Comparison of ENCODE assay signal across 16 cellular contexts in the genomic region with DNA sequence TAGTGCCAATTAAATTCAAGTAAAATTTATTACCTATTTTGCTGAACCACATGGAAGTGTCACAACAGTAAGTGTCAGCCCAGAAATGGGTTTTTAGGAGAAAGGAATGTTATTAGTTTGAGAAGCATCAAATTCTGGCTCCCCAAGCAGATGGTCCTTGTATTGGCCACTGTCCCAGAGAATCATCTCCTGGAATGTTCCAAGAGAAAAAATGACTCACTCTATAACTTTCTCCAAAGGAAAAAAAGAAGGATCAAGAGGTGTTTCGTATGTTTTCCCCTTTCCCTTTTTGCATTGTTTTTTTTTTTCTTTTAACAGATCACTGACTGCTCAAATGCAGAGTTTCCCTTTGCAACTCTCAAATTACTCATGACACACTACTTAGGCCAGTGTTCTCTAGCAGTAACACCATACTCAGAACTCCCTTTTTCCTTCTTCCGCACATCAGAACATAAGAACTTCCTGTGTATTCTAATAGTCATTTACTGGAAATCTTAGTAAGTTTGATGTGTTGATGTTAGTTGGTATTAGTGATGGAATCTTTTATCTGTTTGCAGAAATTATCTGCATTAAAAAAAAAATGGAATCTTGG.
A peak's percentile ranks its signal among the peaks of the same experiment; 100 is the strongest.
DNase-seq lines count a peak whose midpoint lies in the region; ATAC-seq, FAIRE-seq and TF ChIP-seq lines count a peak whose summit lies in the region.
"Had no signal": no experiment of that assay in that cellular context is flagged by ENCODE, and none has a peak within 500 bp of the region (broad histone marks: within the 10 kb centered on the region; RNA-seq: fewer than 3 reads in every experiment).

No MANE protein-coding gene starts in this region.

- FAIRE-seq in small intestine (lab: Jason Lieb, UNC), result no peak

- H2BK15ac ChIP-seq in IMR-90 (ENCODE audit: low read depth, low read length), result no peak overlapping the region

- H3K4me3 ChIP-seq in AG04450 (ENCODE audit: low read depth, low read length) (no peak overlapping the region), IMR-90 (ENCODE audit: insufficient read depth, low read depth, low read length) (no peak overlapping the region), left lung (no peak overlapping the region), small intestine (ENCODE audit: low read depth in 1 of 2, low read length in 2 of 2) (no peak overlapping the region)
- H3K4me3 ChIP-seq: upper lobe of left lung had no signal

- H2BK120ac ChIP-seq in IMR-90 (ENCODE audit: low read depth, low read length), result no peak overlapping the region

- H4K20me1 ChIP-seq in IMR-90 (ENCODE audit: insufficient read depth, low read length), result no peaks in the 10 kb centered on the region

- H3K9me1 ChIP-seq in IMR-90 (ENCODE audit: insufficient read depth, low read length), result no peaks in the 10 kb centered on the region

- H3K9me3 ChIP-seq in AG04450 (ENCODE audit: control insufficient read depth, insufficient read depth, low read length) (no peaks in the 10 kb centered on the region), IMR-90 (ENCODE audit: control insufficient read depth, insufficient read depth, low read length) (no peaks in the 10 kb centered on the region; the same call in 1 of the 2 replicates), left lung (no peaks in the 10 kb centered on the region), small intestine (ENCODE audit: control insufficient read depth, low read depth) (no peaks in the 10 kb centered on the region)
- H3K9me3 ChIP-seq: upper lobe of left lung had no signal

- in situ Hi-C loops in IMR-90 (cut with MboI; ENCODE audit: low sequenced_read_pairs), result no loop called here

- no peak overlapping the region for H4K5ac ChIP-seq in IMR-90 (ENCODE audit: low read depth, low read length)

- BruUV-seq in IMR-90 (replicated peaks; lab: Mats Ljungman, UMichigan), result no TSS peak

- H3K4me2 ChIP-seq in IMR-90 (ENCODE audit: low read depth, low read length), result peak overlapping the region; percentile 51

- no peaks in the 10 kb centered on the region for H3K27me3 ChIP-seq in AG04450 (ENCODE audit: control insufficient read depth, insufficient read depth, low read length)
- no peaks in the 10 kb centered on the region for H3K27me3 ChIP-seq in IMR-90 (ENCODE audit: control insufficient read depth, insufficient read depth, low read length)
- H3K27me3 ChIP-seq in left lung, result no peaks in the 10 kb centered on the region
- no peaks in the 10 kb centered on the region for H3K27me3 ChIP-seq in small intestine (ENCODE audit: control insufficient read depth in 2 of 2, insufficient read depth in 2 of 2, low read length in 2 of 2)
- H3K27me3 ChIP-seq: upper lobe of left lung had no signal

- H3K56ac ChIP-seq in IMR-90 (ENCODE audit: extremely low read depth, insufficient read depth, low read length), result no peak overlapping the region

- no peaks in the 10 kb centered on the region for H3K36me3 ChIP-seq in IMR-90 (ENCODE audit: control insufficient read depth, insufficient read depth, low read length)
- no peaks in the 10 kb centered on the region for H3K36me3 ChIP-seq in left lung
- no peaks in the 10 kb centered on the region for H3K36me3 ChIP-seq in small intestine (ENCODE audit: control insufficient read depth in 2 of 2, insufficient read depth in 2 of 2, low read length in 2 of 2)
- H3K36me3 ChIP-seq: upper lobe of left lung had no signal

- ATAC-seq in IMR-90 (ENCODE audit: low read depth), result peak; percentile 74
- ATAC-seq in left lung, result peak; percentile 25
- no peak for ATAC-seq in GM18502 (IDR thresholded peaks at IDR 0.05; ENCODE audit: poor library complexity, unreplicated experiment)

- no CpG with 5 or more reads among the region's 2 CpGs for WGBS in IMR-90 (ENCODE audit: extremely low coverage in 2 of 2, insufficient read length in 1 of 2), 2 experiments
- WGBS in small intestine, 3 donors, result 68 to 94% (median 82%) methylated on average over 2 of the region's 2 CpGs

- H3K14ac ChIP-seq in IMR-90 (replicated peaks; ENCODE audit: low read depth, low read length), result no peak overlapping the region

- no peak overlapping the region for H2BK20ac ChIP-seq in IMR-90 (ENCODE audit: low read depth, low read length)

- CTCF ChIA-PET in AG04450 (lab: Charles Lee), result no interaction called here
- CTCF ChIA-PET in IMR-90 (lab: Yijun Ruan, JAX), result no interaction called here

- no peak overlapping the region for H3K4ac ChIP-seq in IMR-90 (ENCODE audit: low read depth, low read length)

- H2AK9ac ChIP-seq in IMR-90 (replicated peaks; ENCODE audit: low read depth, low read length, poor library complexity), result no peak overlapping the region

- H3K23ac ChIP-seq in IMR-90 (ENCODE audit: low read depth, low read length), result no peak overlapping the region

- TF ChIP-seq CTCF in AG04450 (IDR thresholded peaks at IDR 0.05; ENCODE audit: low read depth, low read length), result no peak
- no peak for TF ChIP-seq CTCF in IMR-90 (conservative IDR thresholded peaks at IDR 0.05; ENCODE audit: low read depth, low read length)
- TF ChIP-seq CTCF in left lung (IDR thresholded peaks at IDR 0.05), result no peak

- H3K18ac ChIP-seq in IMR-90 (ENCODE audit: low read depth, low read length), result no peak overlapping the region

- peaks cover 4% of the 10 kb centered on the region; the same call in 1 of the 2 replicates for H3K4me1 ChIP-seq in IMR-90 (ENCODE audit: control insufficient read depth, insufficient read depth, low read length)
- no peaks in the 10 kb centered on the region for H3K4me1 ChIP-seq in left lung
- no peaks in the 10 kb centered on the region for H3K4me1 ChIP-seq in small intestine (ENCODE audit: control insufficient read depth in 2 of 2, insufficient read depth in 1 of 2, low read depth in 1 of 2, low read length in 1 of 2)
- H3K4me1 ChIP-seq: upper lobe of left lung had no signal

- POLR2A ChIA-PET in AG04450 (lab: Yijun Ruan, JAX) (interaction anchor here (0.6 kb wide), 1 partner anchor 893 kb away, joined by 3 read pairs; no protein-coding TSS in a partner anchor), IMR-90 (lab: Charles Lee; ENCODE audit: unreplicated experiment) (no interaction called here)

- H2AK5ac ChIP-seq in IMR-90 (ENCODE audit: low read depth, low read length), result no peak overlapping the region

- H2BK5ac ChIP-seq in IMR-90 (ENCODE audit: low read depth, low read length, poor library complexity, severe bottlenecking), result no peak overlapping the region

- dilution Hi-C loops in IMR-90 (cut with HindIII; ENCODE audit: low sequenced_read_pairs, unreplicated experiment), result no loop called here

- intact Hi-C loops in IMR-90 (cut with micrococcal nuclease) (loop anchor here (5.0 kb wide), 1 partner anchor 231 kb away; no protein-coding TSS in a partner anchor), left lung (cut with DNase I) (no loop called here)

- no peak overlapping the region for H3K9ac ChIP-seq in IMR-90 (ENCODE audit: low read depth, low read length)

- TF ChIP-seq POLR2A in IMR-90 (IDR thresholded peaks at IDR 0.05; ENCODE audit: low read depth, low read length), result no peak

- H4K8ac ChIP-seq in IMR-90 (ENCODE audit: low read depth in 2 of 2, low read length in 2 of 2), result no peak overlapping the region

- no peak overlapping the region for H3K27ac ChIP-seq in AG04450 (ENCODE audit: low read depth, low read length)
- no peak overlapping the region for H3K27ac ChIP-seq in IMR-90 (ENCODE audit: insufficient read depth, low read length)
- no peak overlapping the region for H3K27ac ChIP-seq in left lung
- no peak overlapping the region for H3K27ac ChIP-seq in small intestine (ENCODE audit: low read depth in 1 of 2, low read length in 1 of 2)
- H3K27ac ChIP-seq: upper lobe of left lung had no signal

- DNase-seq in AG04450 (ENCODE audit: low read depth, low spot score) (peak; percentile 15), IMR-90 (peak; percentile 82), cerebellum (ENCODE audit: low spot score) (peak; percentile 21), left lung (no peak), small intestine (no peak), T-helper 9 cell (no peak), NCI-H1048 (lab: John Stamatoyannopoulos, UW) (no peak)
- DNase-seq: activated CD4-positive, alpha-beta memory T cell treated with anti-CD3 and anti-CD28 coated beads, Interleukin-2, amount 10 ng/mL, durations not matched to agents 7 days and 5 days; activated gamma-delta T cell treated with Interleukin-2 at 50 U/mL for 16 hours; AML-193; KG1; NCI-H187; SIG-M5; stimulated activated CD8-positive, alpha-beta memory T cell treated with anti-CD3 and anti-CD28 coated beads, Interleukin-4, amount 100 ng/mL, for 48 hours; upper lobe of left lung had no signal

- no peak overlapping the region for H4K91ac ChIP-seq in IMR-90 (ENCODE audit: insufficient read depth, low read depth, low read length)

- no peaks in the 10 kb centered on the region for H3K79me1 ChIP-seq in IMR-90 (ENCODE audit: low read depth in 1 of 2, low read length in 2 of 2)

- H2AFZ ChIP-seq in IMR-90 (replicated peaks; ENCODE audit: low read length, poor library complexity), result no peak overlapping the region

- TF ChIP-seq RAD21 in IMR-90 (IDR thresholded peaks at IDR 0.05; ENCODE audit: low read length), result no peak

TF ChIP-seq in IMR-90, 13 proteins besides CTCF, POLR2A, EP300 and RAD21:
- TF ChIP-seq SMC3 (IDR thresholded peaks at IDR 0.05; ENCODE audit: low read depth, low read length) (no peak), FOS (IDR thresholded peaks at IDR 0.05; ENCODE audit: low read depth, low read length) (0 out of 2 replicates have a peak, but pooled peaks have one; percentile 8), NFE2L2 (IDR thresholded peaks at IDR 0.05; ENCODE audit: low read depth, low read length) (no peak)

Comparison
In these comparisons a context has a peak if more than half of its experiments do, and no peak if none do; other contexts are left out.
1. DNase-seq: peak in AG04450 (single experiment), IMR-90 (single experiment) and cerebellum (single experiment); none in left lung (0 of 2), small intestine (single experiment), T-helper 9 cell (single experiment) and NCI-H1048 (single experiment).